1 cellular context compared by ENCODE assay signal in the genomic region with DNA sequence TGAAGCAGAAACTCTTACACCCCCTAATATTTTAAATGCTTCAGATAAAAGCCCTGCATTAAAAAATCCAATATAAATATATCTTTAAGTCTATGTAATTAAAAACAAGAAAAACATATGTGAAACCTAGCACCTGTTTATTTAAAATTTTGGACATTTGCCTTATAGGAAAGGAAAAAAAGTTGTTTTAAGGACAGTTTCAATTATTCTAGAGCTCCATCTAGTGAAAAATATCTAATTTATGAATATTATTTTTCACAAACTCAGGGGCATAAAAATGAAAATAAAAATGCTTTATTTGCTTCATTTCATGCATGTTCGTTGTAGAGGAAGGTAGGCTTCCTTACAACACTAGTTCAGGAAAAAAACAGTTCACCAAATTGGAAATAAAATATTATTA.
TF ChIP-seq lines count a peak whose summit lies in the region.

No MANE protein-coding gene starts in this region.

TF ChIP-seq in HCT116, 20 proteins besides CTCF, POLR2A, EP300 and RAD21:
- TF ChIP-seq, protein P1, sequence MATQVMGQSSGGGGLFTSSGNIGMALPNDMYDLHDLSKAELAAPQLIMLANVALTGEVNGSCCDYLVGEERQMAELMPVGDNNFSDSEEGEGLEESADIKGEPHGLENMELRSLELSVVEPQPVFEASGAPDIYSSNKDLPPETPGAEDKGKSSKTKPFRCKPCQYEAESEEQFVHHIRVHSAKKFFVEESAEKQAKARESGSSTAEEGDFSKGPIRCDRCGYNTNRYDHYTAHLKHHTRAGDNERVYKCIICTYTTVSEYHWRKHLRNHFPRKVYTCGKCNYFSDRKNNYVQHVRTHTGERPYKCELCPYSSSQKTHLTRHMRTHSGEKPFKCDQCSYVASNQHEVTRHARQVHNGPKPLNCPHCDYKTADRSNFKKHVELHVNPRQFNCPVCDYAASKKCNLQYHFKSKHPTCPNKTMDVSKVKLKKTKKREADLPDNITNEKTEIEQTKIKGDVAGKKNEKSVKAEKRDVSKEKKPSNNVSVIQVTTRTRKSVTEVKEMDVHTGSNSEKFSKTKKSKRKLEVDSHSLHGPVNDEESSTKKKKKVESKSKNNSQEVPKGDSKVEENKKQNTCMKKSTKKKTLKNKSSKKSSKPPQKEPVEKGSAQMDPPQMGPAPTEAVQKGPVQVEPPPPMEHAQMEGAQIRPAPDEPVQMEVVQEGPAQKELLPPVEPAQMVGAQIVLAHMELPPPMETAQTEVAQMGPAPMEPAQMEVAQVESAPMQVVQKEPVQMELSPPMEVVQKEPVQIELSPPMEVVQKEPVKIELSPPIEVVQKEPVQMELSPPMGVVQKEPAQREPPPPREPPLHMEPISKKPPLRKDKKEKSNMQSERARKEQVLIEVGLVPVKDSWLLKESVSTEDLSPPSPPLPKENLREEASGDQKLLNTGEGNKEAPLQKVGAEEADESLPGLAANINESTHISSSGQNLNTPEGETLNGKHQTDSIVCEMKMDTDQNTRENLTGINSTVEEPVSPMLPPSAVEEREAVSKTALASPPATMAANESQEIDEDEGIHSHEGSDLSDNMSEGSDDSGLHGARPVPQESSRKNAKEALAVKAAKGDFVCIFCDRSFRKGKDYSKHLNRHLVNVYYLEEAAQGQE (IDR thresholded peaks at IDR 0.05; ENCODE audit: low read depth): no peak
- no peak for TF ChIP-seq ELF1 (IDR thresholded peaks at IDR 0.05; ENCODE audit: borderline replicate concordance, low read depth)
- TF ChIP-seq EZH2 (IDR thresholded peaks at IDR 0.05): no peak
- no peak for TF ChIP-seq JUND (IDR thresholded peaks at IDR 0.05)
- TF ChIP-seq, protein P2, sequence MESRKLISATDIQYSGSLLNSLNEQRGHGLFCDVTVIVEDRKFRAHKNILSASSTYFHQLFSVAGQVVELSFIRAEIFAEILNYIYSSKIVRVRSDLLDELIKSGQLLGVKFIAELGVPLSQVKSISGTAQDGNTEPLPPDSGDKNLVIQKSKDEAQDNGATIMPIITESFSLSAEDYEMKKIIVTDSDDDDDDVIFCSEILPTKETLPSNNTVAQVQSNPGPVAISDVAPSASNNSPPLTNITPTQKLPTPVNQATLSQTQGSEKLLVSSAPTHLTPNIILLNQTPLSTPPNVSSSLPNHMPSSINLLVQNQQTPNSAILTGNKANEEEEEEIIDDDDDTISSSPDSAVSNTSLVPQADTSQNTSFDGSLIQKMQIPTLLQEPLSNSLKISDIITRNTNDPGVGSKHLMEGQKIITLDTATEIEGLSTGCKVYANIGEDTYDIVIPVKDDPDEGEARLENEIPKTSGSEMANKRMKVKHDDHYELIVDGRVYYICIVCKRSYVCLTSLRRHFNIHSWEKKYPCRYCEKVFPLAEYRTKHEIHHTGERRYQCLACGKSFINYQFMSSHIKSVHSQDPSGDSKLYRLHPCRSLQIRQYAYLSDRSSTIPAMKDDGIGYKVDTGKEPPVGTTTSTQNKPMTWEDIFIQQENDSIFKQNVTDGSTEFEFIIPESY (IDR thresholded peaks at IDR 0.05; ENCODE audit: extremely low read depth, insufficient replicate concordance, low read length): no peak
- TF ChIP-seq ZFX (IDR thresholded peaks at IDR 0.05): no peak
- no peak for TF ChIP-seq POLR2AphosphoS5 (IDR thresholded peaks at IDR 0.05; ENCODE audit: low read depth, low read length)
- TF ChIP-seq SP1 (IDR thresholded peaks at IDR 0.05; ENCODE audit: low read depth): no peak
- no peak for TF ChIP-seq CEBPB (IDR thresholded peaks at IDR 0.05; ENCODE audit: low read depth)
- TF ChIP-seq EGR1 (IDR thresholded peaks at IDR 0.05; ENCODE audit: low read depth): no peak
- no peak for TF ChIP-seq EZH2phosphoT487 (IDR thresholded peaks at IDR 0.05; ENCODE audit: borderline replicate concordance)
- no peak for TF ChIP-seq YY1 (IDR thresholded peaks at IDR 0.05; ENCODE audit: extremely low read depth, insufficient replicate concordance, low read depth, low read length)
- TF ChIP-seq CBX3 (IDR thresholded peaks at IDR 0.05; ENCODE audit: low read depth): no peak
- TF ChIP-seq TCF7L2 (IDR thresholded peaks at IDR 0.05; ENCODE audit: borderline replicate concordance, extremely low read depth, insufficient read depth, insufficient read length): no peak
- TF ChIP-seq SIN3A (IDR thresholded peaks at IDR 0.05; ENCODE audit: low read depth): no peak
- TF ChIP-seq SRF (IDR thresholded peaks at IDR 0.05; ENCODE audit: low read depth): no peak
- TF ChIP-seq FOSL1 (IDR thresholded peaks at IDR 0.05; ENCODE audit: low read depth): no peak
- no peak for TF ChIP-seq ZNF274 (IDR thresholded peaks at IDR 0.05; ENCODE audit: low read depth, low read length)
- TF ChIP-seq, protein P3, sequence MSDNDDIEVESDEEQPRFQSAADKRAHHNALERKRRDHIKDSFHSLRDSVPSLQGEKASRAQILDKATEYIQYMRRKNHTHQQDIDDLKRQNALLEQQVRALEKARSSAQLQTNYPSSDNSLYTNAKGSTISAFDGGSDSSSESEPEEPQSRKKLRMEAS (IDR thresholded peaks at IDR 0.05): no peak
- TF ChIP-seq, protein P4, sequence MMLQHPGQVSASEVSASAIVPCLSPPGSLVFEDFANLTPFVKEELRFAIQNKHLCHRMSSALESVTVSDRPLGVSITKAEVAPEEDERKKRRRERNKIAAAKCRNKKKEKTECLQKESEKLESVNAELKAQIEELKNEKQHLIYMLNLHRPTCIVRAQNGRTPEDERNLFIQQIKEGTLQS (IDR thresholded peaks at IDR 0.05): no peak
